Comparison of ENCODE assay signal across 1 cellular context in genomic region chr13:22793598-22794134, GRCh38.
TF ChIP-seq lines count a peak whose summit lies in the region.

No MANE protein-coding gene starts in this region.

TF ChIP-seq in HepG2, 621 proteins besides CTCF, POLR2A, EP300 and RAD21 (continued from another document and continues in another):
- TF ChIP-seq, protein P1, sequence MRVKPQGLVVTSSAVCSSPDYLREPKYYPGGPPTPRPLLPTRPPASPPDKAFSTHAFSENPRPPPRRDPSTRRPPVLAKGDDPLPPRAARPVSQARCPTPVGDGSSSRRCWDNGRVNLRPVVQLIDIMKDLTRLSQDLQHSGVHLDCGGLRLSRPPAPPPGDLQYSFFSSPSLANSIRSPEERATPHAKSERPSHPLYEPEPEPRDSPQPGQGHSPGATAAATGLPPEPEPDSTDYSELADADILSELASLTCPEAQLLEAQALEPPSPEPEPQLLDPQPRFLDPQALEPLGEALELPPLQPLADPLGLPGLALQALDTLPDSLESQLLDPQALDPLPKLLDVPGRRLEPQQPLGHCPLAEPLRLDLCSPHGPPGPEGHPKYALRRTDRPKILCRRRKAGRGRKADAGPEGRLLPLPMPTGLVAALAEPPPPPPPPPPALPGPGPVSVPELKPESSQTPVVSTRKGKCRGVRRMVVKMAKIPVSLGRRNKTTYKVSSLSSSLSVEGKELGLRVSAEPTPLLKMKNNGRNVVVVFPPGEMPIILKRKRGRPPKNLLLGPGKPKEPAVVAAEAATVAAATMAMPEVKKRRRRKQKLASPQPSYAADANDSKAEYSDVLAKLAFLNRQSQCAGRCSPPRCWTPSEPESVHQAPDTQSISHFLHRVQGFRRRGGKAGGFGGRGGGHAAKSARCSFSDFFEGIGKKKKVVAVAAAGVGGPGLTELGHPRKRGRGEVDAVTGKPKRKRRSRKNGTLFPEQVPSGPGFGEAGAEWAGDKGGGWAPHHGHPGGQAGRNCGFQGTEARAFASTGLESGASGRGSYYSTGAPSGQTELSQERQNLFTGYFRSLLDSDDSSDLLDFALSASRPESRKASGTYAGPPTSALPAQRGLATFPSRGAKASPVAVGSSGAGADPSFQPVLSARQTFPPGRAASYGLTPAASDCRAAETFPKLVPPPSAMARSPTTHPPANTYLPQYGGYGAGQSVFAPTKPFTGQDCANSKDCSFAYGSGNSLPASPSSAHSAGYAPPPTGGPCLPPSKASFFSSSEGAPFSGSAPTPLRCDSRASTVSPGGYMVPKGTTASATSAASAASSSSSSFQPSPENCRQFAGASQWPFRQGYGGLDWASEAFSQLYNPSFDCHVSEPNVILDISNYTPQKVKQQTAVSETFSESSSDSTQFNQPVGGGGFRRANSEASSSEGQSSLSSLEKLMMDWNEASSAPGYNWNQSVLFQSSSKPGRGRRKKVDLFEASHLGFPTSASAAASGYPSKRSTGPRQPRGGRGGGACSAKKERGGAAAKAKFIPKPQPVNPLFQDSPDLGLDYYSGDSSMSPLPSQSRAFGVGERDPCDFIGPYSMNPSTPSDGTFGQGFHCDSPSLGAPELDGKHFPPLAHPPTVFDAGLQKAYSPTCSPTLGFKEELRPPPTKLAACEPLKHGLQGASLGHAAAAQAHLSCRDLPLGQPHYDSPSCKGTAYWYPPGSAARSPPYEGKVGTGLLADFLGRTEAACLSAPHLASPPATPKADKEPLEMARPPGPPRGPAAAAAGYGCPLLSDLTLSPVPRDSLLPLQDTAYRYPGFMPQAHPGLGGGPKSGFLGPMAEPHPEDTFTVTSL (CRISPR knock-in tag; IDR thresholded peaks at IDR 0.05; ENCODE audit: borderline replicate concordance): peak; percentile 83; the same call in 1 of the 2 replicates
- TF ChIP-seq HOXD1 (CRISPR knock-in tag; IDR thresholded peaks at IDR 0.05): no peak
- no peak; the same call in 1 of the 2 replicates for TF ChIP-seq FOXJ3 (CRISPR knock-in tag; IDR thresholded peaks at IDR 0.05; ENCODE audit: borderline replicate concordance)
- TF ChIP-seq ZMYM3 (CRISPR knock-in tag; IDR thresholded peaks at IDR 0.05): no peak
- TF ChIP-seq CCDC6 (CRISPR knock-in tag; IDR thresholded peaks at IDR 0.05): no peak
- no peak for TF ChIP-seq ZNF558 (CRISPR knock-in tag; IDR thresholded peaks at IDR 0.05; ENCODE audit: borderline replicate concordance)
- TF ChIP-seq, protein P2, sequence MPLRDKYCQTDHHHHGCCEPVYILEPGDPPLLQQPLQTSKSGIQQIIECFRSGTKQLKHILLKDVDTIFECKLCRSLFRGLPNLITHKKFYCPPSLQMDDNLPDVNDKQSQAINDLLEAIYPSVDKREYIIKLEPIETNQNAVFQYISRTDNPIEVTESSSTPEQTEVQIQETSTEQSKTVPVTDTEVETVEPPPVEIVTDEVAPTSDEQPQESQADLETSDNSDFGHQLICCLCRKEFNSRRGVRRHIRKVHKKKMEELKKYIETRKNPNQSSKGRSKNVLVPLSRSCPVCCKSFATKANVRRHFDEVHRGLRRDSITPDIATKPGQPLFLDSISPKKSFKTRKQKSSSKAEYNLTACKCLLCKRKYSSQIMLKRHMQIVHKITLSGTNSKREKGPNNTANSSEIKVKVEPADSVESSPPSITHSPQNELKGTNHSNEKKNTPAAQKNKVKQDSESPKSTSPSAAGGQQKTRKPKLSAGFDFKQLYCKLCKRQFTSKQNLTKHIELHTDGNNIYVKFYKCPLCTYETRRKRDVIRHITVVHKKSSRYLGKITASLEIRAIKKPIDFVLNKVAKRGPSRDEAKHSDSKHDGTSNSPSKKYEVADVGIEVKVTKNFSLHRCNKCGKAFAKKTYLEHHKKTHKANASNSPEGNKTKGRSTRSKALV (CRISPR knock-in tag; IDR thresholded peaks at IDR 0.05): no peak
- no peak for TF ChIP-seq KLF9 (CRISPR knock-in tag; IDR thresholded peaks at IDR 0.05; ENCODE audit: low read depth)
- TF ChIP-seq, protein P3, sequence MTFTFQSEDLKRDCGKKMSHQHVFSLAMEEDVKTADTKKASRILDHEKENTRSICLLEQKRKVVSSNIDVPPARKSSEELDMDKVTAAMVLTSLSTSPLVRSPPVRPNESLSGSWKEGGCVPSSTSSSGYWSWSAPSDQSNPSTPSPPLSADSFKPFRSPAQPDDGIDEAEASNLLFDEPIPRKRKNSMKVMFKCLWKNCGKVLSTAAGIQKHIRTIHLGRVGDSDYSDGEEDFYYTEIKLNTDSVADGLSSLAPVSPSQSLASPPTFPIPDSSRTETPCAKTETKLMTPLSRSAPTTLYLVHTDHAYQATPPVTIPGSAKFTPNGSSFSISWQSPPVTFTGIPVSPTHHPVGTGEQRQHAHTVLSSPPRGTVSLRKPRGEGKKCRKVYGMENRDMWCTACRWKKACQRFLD (CRISPR knock-in tag; IDR thresholded peaks at IDR 0.05; ENCODE audit: borderline replicate concordance): no peak
- TF ChIP-seq ZNF296 (CRISPR knock-in tag; conservative IDR thresholded peaks at IDR 0.05): no peak
- no peak for TF ChIP-seq PPARG (CRISPR knock-in tag; conservative IDR thresholded peaks at IDR 0.05)
- TF ChIP-seq SOX6 (IDR thresholded peaks at IDR 0.05): no peak
- TF ChIP-seq SOX6 (CRISPR knock-in tag; IDR thresholded peaks at IDR 0.05): peak; percentile 92
- TF ChIP-seq ZFP36L1 (CRISPR knock-in tag; IDR thresholded peaks at IDR 0.05): no peak
- TF ChIP-seq, protein P4, sequence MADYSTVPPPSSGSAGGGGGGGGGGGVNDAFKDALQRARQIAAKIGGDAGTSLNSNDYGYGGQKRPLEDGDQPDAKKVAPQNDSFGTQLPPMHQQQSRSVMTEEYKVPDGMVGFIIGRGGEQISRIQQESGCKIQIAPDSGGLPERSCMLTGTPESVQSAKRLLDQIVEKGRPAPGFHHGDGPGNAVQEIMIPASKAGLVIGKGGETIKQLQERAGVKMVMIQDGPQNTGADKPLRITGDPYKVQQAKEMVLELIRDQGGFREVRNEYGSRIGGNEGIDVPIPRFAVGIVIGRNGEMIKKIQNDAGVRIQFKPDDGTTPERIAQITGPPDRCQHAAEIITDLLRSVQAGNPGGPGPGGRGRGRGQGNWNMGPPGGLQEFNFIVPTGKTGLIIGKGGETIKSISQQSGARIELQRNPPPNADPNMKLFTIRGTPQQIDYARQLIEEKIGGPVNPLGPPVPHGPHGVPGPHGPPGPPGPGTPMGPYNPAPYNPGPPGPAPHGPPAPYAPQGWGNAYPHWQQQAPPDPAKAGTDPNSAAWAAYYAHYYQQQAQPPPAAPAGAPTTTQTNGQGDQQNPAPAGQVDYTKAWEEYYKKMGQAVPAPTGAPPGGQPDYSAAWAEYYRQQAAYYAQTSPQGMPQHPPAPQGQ (CRISPR knock-in tag; IDR thresholded peaks at IDR 0.05; ENCODE audit: borderline replicate concordance): no peak
- TF ChIP-seq GATAD1 (CRISPR knock-in tag; IDR thresholded peaks at IDR 0.05): no peak
- TF ChIP-seq, protein P5, sequence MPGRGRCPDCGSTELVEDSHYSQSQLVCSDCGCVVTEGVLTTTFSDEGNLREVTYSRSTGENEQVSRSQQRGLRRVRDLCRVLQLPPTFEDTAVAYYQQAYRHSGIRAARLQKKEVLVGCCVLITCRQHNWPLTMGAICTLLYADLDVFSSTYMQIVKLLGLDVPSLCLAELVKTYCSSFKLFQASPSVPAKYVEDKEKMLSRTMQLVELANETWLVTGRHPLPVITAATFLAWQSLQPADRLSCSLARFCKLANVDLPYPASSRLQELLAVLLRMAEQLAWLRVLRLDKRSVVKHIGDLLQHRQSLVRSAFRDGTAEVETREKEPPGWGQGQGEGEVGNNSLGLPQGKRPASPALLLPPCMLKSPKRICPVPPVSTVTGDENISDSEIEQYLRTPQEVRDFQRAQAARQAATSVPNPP (CRISPR knock-in tag; IDR thresholded peaks at IDR 0.05): no peak
- TF ChIP-seq PAF1 (CRISPR knock-in tag; IDR thresholded peaks at IDR 0.05): no peak
- peak; percentile 79 for TF ChIP-seq CREM (IDR thresholded peaks at IDR 0.05)
- TF ChIP-seq CREM (CRISPR knock-in tag; IDR thresholded peaks at IDR 0.05): no peak
- TF ChIP-seq CBX2 (IDR thresholded peaks at IDR 0.05; ENCODE audit: low read depth, low read length): no peak
- no peak for TF ChIP-seq CBX2 (CRISPR knock-in tag; IDR thresholded peaks at IDR 0.05; ENCODE audit: low read depth)
- TF ChIP-seq THRA (CRISPR knock-in tag; IDR thresholded peaks at IDR 0.05; ENCODE audit: borderline replicate concordance): no peak
- TF ChIP-seq, protein P6, sequence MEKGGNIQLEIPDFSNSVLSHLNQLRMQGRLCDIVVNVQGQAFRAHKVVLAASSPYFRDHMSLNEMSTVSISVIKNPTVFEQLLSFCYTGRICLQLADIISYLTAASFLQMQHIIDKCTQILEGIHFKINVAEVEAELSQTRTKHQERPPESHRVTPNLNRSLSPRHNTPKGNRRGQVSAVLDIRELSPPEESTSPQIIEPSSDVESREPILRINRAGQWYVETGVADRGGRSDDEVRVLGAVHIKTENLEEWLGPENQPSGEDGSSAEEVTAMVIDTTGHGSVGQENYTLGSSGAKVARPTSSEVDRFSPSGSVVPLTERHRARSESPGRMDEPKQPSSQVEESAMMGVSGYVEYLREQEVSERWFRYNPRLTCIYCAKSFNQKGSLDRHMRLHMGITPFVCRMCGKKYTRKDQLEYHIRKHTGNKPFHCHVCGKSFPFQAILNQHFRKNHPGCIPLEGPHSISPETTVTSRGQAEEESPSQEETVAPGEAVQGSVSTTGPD (CRISPR knock-in tag; IDR thresholded peaks at IDR 0.05): no peak
- TF ChIP-seq U2AF1 (optimal IDR thresholded peaks at IDR 0.05; ENCODE audit: low read depth, low read length): no peak
- TF ChIP-seq ARID5B (CRISPR knock-in tag; IDR thresholded peaks at IDR 0.05): peak; percentile 95
- TF ChIP-seq TMF1 (CRISPR knock-in tag; IDR thresholded peaks at IDR 0.05; ENCODE audit: low read depth): no peak
- TF ChIP-seq PRMT3 (CRISPR knock-in tag; IDR thresholded peaks at IDR 0.05; ENCODE audit: borderline replicate concordance, low read depth): no peak
- TF ChIP-seq NFIB (CRISPR knock-in tag; IDR thresholded peaks at IDR 0.05; ENCODE audit: borderline replicate concordance): no peak
- TF ChIP-seq IRX3 (CRISPR knock-in tag; IDR thresholded peaks at IDR 0.05; ENCODE audit: borderline replicate concordance, low read depth): no peak
- TF ChIP-seq ZNF687 (CRISPR knock-in tag; IDR thresholded peaks at IDR 0.05): no peak
- TF ChIP-seq SRSF4 (IDR thresholded peaks at IDR 0.05; ENCODE audit: low read depth, low read length, poor library complexity, severe bottlenecking): no peak
- TF ChIP-seq ZIK1 (CRISPR knock-in tag; IDR thresholded peaks at IDR 0.05; ENCODE audit: borderline replicate concordance, low read depth): no peak
